ENCODE assay signal across 10 cellular contexts in the genomic region with DNA sequence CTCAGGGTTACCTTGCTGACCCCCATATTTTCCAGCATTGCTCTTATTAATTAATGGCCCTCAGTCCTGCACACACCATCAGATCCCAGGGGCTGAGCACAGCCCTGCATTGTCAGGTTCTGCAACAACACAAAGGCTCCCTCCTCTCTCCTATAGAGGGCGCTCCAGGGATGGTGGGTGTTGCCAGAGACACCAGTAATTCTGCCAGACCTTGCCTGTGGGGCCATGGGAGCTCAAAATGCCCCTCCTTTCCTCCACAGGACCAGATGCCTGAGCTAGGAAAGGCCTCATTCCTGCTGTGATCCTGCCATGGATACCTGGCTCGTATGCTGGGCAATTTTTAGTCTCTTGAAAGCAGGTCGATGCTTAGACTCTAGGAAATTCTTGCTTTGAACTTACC. TPM values are rescaled to one million over a fixed set of nuclear protein-coding genes. Genes with fewer than 3 reads are reported as not detected.
DNase-seq lines count a peak whose midpoint lies in the region; ATAC-seq, FAIRE-seq and TF ChIP-seq lines count a peak whose summit lies in the region.
"Had no signal": no experiment of that assay in that cellular context is flagged by ENCODE, and none has a peak within 500 bp of the region (broad histone marks: within the 10 kb centered on the region; RNA-seq: fewer than 3 reads in every experiment).

No MANE protein-coding gene starts in this region.

- no peaks in the 10 kb centered on the region for H4K20me1 ChIP-seq in MM.1S (ENCODE audit: insufficient read depth, low read length)

- intact Hi-C loops in left cardiac atrium (cut with DNase I) = no loop called here
- intact Hi-C loops in pancreas (cut with DNase I) = no loop called here

- H3K27me3 ChIP-seq in MM.1S (replicated peaks; ENCODE audit: insufficient read depth, low read length) (no peaks in the 10 kb centered on the region), parathyroid adenoma (ENCODE audit: control insufficient read depth, insufficient read depth, low read length) (no peaks in the 10 kb centered on the region), pancreas (peaks cover 0 to 3% (median 0%) of the 10 kb centered on the region in 4 donors)

- no peaks in the 10 kb centered on the region for H3K9me2 ChIP-seq in MM.1S (replicated peaks; ENCODE audit: insufficient read depth, low read length)

- H3K36me3 ChIP-seq in MM.1S (replicated peaks; ENCODE audit: insufficient read depth, low read length) (no peaks in the 10 kb centered on the region), parathyroid adenoma (ENCODE audit: control insufficient read depth, insufficient read depth, low read length) (no peaks in the 10 kb centered on the region), pancreas (no peaks in the 10 kb centered on the region)

- no peak for DNase-seq in GM12864 (ENCODE audit: low read depth)
- no peak for DNase-seq in MM.1S
- DNase-seq in activated naive CD4-positive, alpha-beta T cell treated with anti-CD3 and anti-CD28 coated beads, Interleukin-2, amount 50 U/mL, for 72 hours (ENCODE audit: low spot score in 2 of 2) = peak in 1 of 2 donors; percentile 51
- DNase-seq in left cardiac atrium = no peak
- DNase-seq in NOMO-1 treated with DMSO at 0.1 percent for 48 hours (lab: John Stamatoyannopoulos, UW; ENCODE audit: unreplicated experiment) = no peak
- DNase-seq in pancreas = no peak

- no peak overlapping the region for H3K9ac ChIP-seq in MM.1S (ENCODE audit: low read length)
- H3K9ac ChIP-seq in parathyroid adenoma = no peak overlapping the region

- H3F3A ChIP-seq in MM.1S (ENCODE audit: insufficient read depth, low read length) = peaks cover 7% of the 10 kb centered on the region; the same call in 1 of the 2 replicates

- H2AFZ ChIP-seq in MM.1S (ENCODE audit: low read length) (no peak overlapping the region), parathyroid adenoma (peak overlapping the region; percentile 59)

- H3K9me3 Mint-ChIP-seq in activated naive CD4-positive, alpha-beta T cell treated with anti-CD3 and anti-CD28 coated beads, Interleukin-2, amount 50 U/mL, for 72 hours = no peaks in the 10 kb centered on the region

- H3K27ac ChIP-seq in MM.1S (ENCODE audit: low read length) (no peak overlapping the region), parathyroid adenoma (no peak overlapping the region), pancreas (no peak overlapping the region)

- H3K4me3 ChIP-seq in GM12864 (ENCODE audit: low read depth, low read length) (no peak overlapping the region), MM.1S (ENCODE audit: low read length) (no peak overlapping the region), parathyroid adenoma (ENCODE audit: low read depth, low read length) (no peak overlapping the region), pancreas (no peak overlapping the region)

- 46 to 59% methylated on average over 3 of the region's 3 CpGs for WGBS in pancreas, 2 donors

- H3K27ac Mint-ChIP-seq in activated naive CD4-positive, alpha-beta T cell treated with anti-CD3 and anti-CD28 coated beads, Interleukin-2, amount 50 U/mL, for 72 hours = peak overlapping the region; percentile 6 to 29

- H3K4me2 ChIP-seq in MM.1S (ENCODE audit: low read depth, low read length) (no peak overlapping the region), parathyroid adenoma (ENCODE audit: low read length) (no peak overlapping the region)

- no peaks in the 10 kb centered on the region for H3K79me2 ChIP-seq in MM.1S (ENCODE audit: low read length)
- no peaks in the 10 kb centered on the region for H3K79me2 ChIP-seq in parathyroid adenoma

- FAIRE-seq in pancreas (lab: Jason Lieb, UNC) = no peak
- FAIRE-seq: frontal cortex had no signal

- peak; percentile 38 to 48 for ATAC-seq in activated naive CD4-positive, alpha-beta T cell treated with anti-CD3 and anti-CD28 coated beads, Interleukin-2, amount 50 U/mL, for 72 hours
- ATAC-seq in left cardiac atrium = no peak
- no peak for ATAC-seq in pancreas
- ATAC-seq in GM19351 (IDR thresholded peaks at IDR 0.05; ENCODE audit: unreplicated experiment) = no peak

- peak; percentile 64 for TF ChIP-seq CTCF in GM12864 (IDR thresholded peaks at IDR 0.05; ENCODE audit: low read depth, low read length, missing control alignments)
- peak; percentile 57 for TF ChIP-seq CTCF in MM.1S (IDR thresholded peaks at IDR 0.05; ENCODE audit: low read length)
- peak; percentile 46 for TF ChIP-seq CTCF in parathyroid adenoma (IDR thresholded peaks at IDR 0.05)
- TF ChIP-seq CTCF in pancreas (IDR thresholded peaks at IDR 0.05) = no peak

- peaks cover 34% of the 10 kb centered on the region for H3K4me1 ChIP-seq in MM.1S (ENCODE audit: low read length)
- peaks cover 56% of the 10 kb centered on the region for H3K4me1 ChIP-seq in parathyroid adenoma
- no peaks in the 10 kb centered on the region for H3K4me1 ChIP-seq in pancreas

- no peaks in the 10 kb centered on the region for H3K9me3 ChIP-seq in MM.1S (replicated peaks; ENCODE audit: insufficient read depth, low read length)
- no peaks in the 10 kb centered on the region for H3K9me3 ChIP-seq in parathyroid adenoma (ENCODE audit: control insufficient read depth, low read length)
- H3K9me3 ChIP-seq in pancreas = no peaks in the 10 kb centered on the region

- H3K36me3 Mint-ChIP-seq in activated naive CD4-positive, alpha-beta T cell treated with anti-CD3 and anti-CD28 coated beads, Interleukin-2, amount 50 U/mL, for 72 hours = peaks cover 0 to 4% of the 10 kb centered on the region in 2 donors

RNA-seq across cellular contexts. Expression of a gene that starts 42.8 kb away (rescaled TPM):
- total RNA-seq in activated naive CD4-positive, alpha-beta T cell treated with anti-CD3 and anti-CD28 coated beads, Interleukin-2, amount 50 U/mL, for 72 hours = not detected
- total RNA-seq in left cardiac atrium = not detected
- not detected for total RNA-seq in pancreas
- polyA plus RNA-seq in pancreas = under 1 TPM in 1 of 2 donors, not detected in 1; 0.19 TPM
- total RNA-seq: frontal cortex, skeletal muscle tissue had no signal

Comparison
In these comparisons a context has a peak if more than half of its experiments do, and no peak if none do; other contexts are left out.
1. CTCF ChIP-seq: peak in GM12864 (single experiment), MM.1S (single experiment) and parathyroid adenoma (single experiment); none in pancreas (0 of 4).
2. ATAC-seq: peak in activated naive CD4-positive, alpha-beta T cell treated with anti-CD3 and anti-CD28 coated beads, Interleukin-2, amount 50 U/mL, for 72 hours (2 of 2); none in left cardiac atrium (0 of 2), pancreas (0 of 4) and GM19351 (single experiment).